8 cellular contexts compared by ENCODE assay signal in the genomic region with DNA sequence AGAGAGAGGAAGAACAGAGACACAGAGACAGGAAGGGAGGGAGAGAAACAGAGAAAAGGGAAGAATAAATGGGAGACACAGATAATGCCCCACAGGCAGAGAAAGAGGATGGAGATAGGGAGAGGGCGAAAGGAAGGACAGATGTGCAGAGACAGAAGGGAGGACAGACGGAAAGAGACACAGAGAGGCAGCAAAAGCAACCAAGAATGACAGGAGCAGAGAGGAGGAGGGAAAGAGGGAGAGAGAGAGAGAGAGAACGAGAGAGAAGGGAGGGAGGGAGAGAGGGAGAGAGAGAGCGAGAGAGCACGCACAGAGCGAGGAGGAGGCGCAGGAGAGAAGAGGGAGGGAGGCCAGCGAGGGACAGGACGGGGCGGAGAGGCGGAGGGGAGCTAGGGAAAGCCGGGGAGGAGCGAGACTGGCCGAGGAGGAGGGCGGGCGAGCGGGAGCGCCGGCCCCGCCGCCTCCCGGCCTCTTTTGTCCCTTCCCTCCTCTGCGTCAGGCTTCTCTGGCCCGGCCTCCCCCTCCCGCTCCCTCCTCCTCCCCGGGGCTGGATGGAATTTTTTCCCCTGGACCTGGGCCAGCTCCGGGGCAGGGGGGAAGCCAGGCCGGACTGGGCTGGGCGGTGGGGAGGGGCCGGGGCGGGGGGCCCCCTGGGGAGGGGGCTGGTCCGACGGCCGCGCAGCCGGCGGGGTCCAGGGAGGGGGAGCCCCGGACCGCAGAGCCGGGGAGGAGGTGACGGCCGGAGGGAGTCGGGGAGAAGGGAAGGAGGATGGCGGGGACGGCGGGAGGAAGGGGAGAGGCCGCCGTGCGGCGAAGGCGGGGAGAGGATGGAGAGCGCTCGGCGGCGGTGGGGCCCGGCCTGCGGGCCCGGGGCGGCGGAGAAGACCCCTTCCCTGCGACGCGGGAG. TPM values are rescaled to one million over a fixed set of nuclear protein-coding genes. Genes with fewer than 3 reads are reported as not detected.
DNase-seq lines count a peak whose midpoint lies in the region; ATAC-seq and TF ChIP-seq lines count a peak whose summit lies in the region.

No MANE protein-coding gene starts in this region.

- H3K4me1 ChIP-seq in ACC112 (ENCODE audit: control insufficient read depth, insufficient read depth, low read length, unreplicated experiment) = peaks cover 26% of the 10 kb centered on the region
- peaks cover 0 to 49% of the 10 kb centered on the region in 2 donors for H3K4me1 ChIP-seq in right atrium auricular region
- peaks cover 45% of the 10 kb centered on the region for H3K4me1 ChIP-seq in parathyroid adenoma

- H3K27me3 ChIP-seq in ACC112 (ENCODE audit: insufficient read depth, low read length) (no peaks in the 10 kb centered on the region), right atrium auricular region (no peaks in the 10 kb centered on the region), parathyroid adenoma (ENCODE audit: control insufficient read depth, insufficient read depth, low read length) (no peaks in the 10 kb centered on the region)

- H3K79me2 ChIP-seq in ACC112 (ENCODE audit: control insufficient read depth, insufficient read depth, low read length, unreplicated experiment) (peaks cover 59% of the 10 kb centered on the region), parathyroid adenoma (peaks cover 36% of the 10 kb centered on the region)

- DNase-seq in GM13977 (ENCODE audit: low spot score) = peak; percentile 54
- DNase-seq in NCI-H748 (lab: John Stamatoyannopoulos, UW; ENCODE audit: unreplicated experiment) = peak; percentile 93
- DNase-seq in astrocyte of the hippocampus (ENCODE audit: low read depth, low spot score) = peak; percentile 98
- peak; percentile 88 for DNase-seq in right atrium auricular region (ENCODE audit: low spot score)
- no peak for DNase-seq in NCI-H345 (lab: John Stamatoyannopoulos, UW)

- H3K9ac ChIP-seq in parathyroid adenoma = peak overlapping the region; percentile 68

- H3K9me3 ChIP-seq in right atrium auricular region = no peaks in the 10 kb centered on the region
- no peaks in the 10 kb centered on the region for H3K9me3 ChIP-seq in parathyroid adenoma (ENCODE audit: control insufficient read depth, low read length)

- H3K4me2 ChIP-seq in parathyroid adenoma (ENCODE audit: low read length) = peak overlapping the region; percentile 100

- TF ChIP-seq CTCF in GM13977 (IDR thresholded peaks at IDR 0.05; ENCODE audit: extremely low read depth, insufficient read depth, missing control alignments) (no peak), right atrium auricular region (IDR thresholded peaks at IDR 0.05) (peak in 1 of 2 donors; percentile 10), parathyroid adenoma (IDR thresholded peaks at IDR 0.05) (peak; percentile 18)

- in situ Hi-C loops in GM13977 (cut with MboI; ENCODE audit: low pct_unique_long_range_greater_than_20kb, low sequenced_read_pairs, unreplicated experiment) = no loop called here

- peak overlapping the region; percentile 91 for H3K27ac ChIP-seq in ACC112 (ENCODE audit: low read depth, low read length)
- peak overlapping the region; percentile 97 to 99 for H3K27ac ChIP-seq in right atrium auricular region
- peak overlapping the region; percentile 98 for H3K27ac ChIP-seq in parathyroid adenoma

- H3K36me3 ChIP-seq in ACC112 (ENCODE audit: insufficient read depth, low read length) = no peaks in the 10 kb centered on the region
- H3K36me3 ChIP-seq in right atrium auricular region = peaks cover 12% of the 10 kb centered on the region
- H3K36me3 ChIP-seq in parathyroid adenoma (ENCODE audit: control insufficient read depth, insufficient read depth, low read length) = no peaks in the 10 kb centered on the region

- H3K4me3 ChIP-seq in ACC112 (ENCODE audit: low read depth, low read length) (peak overlapping the region; percentile 93), right atrium auricular region (peak overlapping the region; percentile 79 to 100), parathyroid adenoma (ENCODE audit: low read depth, low read length) (peak overlapping the region; percentile 100)

- no peak for ATAC-seq in HG03520 (IDR thresholded peaks at IDR 0.05; ENCODE audit: unreplicated experiment)

- H2AFZ ChIP-seq in ACC112 (ENCODE audit: low read length, unreplicated experiment) (no peak overlapping the region), parathyroid adenoma (peak overlapping the region; percentile 84)

RNA-seq across cellular contexts. Expression of gene SPACA6, which starts 4.2 kb away (rescaled TPM):
- total RNA-seq in right atrium auricular region = 1 to 10 TPM; 3.7 to 6.4 TPM

RNA-seq across cellular contexts. Expression of gene HAS1, which starts 34.9 kb away (rescaled TPM):
- total RNA-seq in right atrium auricular region = 10 to 100 TPM; 27.0 to 52.0 TPM

RNA-seq across cellular contexts. Expression of gene SIGLEC14, which starts 42.3 kb away (rescaled TPM):
- total RNA-seq in right atrium auricular region = under 1 TPM; 0.26 to 0.31 TPM

RNA-seq across cellular contexts. Expression of gene SIGLEC5, which starts 58.7 kb away (rescaled TPM):
- 1 to 10 TPM in 1 of 2 donors, not detected in 1; 1.7 TPM for total RNA-seq in right atrium auricular region
